ENCODE assay signal across 19 cellular contexts in the genomic region with DNA sequence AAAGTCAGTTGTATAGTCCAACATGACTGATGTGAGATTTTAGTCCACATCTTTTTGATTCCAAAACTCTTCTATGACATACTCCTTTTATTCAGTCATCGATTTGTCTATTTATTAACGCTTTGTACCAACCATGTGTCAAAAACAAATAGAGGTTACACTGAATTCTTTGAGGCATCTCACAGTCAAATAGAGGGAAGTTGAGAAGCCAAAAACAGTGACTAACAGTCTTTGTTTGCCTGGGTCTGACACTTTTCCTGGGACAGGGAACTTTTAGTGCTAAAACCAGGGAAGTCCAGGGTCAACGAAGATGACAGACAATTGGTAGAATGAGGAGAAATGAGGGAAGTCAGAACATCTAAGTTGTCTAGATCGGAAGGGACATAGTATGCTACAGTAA.
"Had no signal": no experiment of that assay in that cellular context is flagged by ENCODE, and none has a peak within 500 bp of the region (broad histone marks: within the 10 kb centered on the region; RNA-seq: fewer than 3 reads in every experiment).

No MANE protein-coding gene starts in this region.

- H3K9ac ChIP-seq: SK-N-SH had no signal

- H3K9me2 ChIP-seq: SK-N-SH had no signal

- ATAC-seq: Panc1, Right ventricle myocardium inferior, T-cell had no signal

- H3K4me2 ChIP-seq: SK-N-SH had no signal

- DNase-seq: KBM-7, MV-4-11, NCI-H1048, NCI-H1105, NCI-H1436 treated with DMSO at 0.1 percent for 48 hours, NCI-H1694, NCI-H187 treated with DMSO at 0.1 percent for 48 hours, NCI-H2029 treated with DMSO at 0.1 percent for 48 hours, NCI-H2171 treated with DMSO at 0.1 percent for 48 hours, NCI-H2227 treated with DMSO at 0.1 percent for 48 hours, NCI-H524, NCI-H69, NCI-H774, SIG-M5, SK-N-SH, SW 1271, T-cell had no signal
